In genomic region chr16:78882751-78883150, GRCh38 we compare ENCODE assay signal across 21 cellular contexts.
"Had no signal": no experiment of that assay in that cellular context is flagged by ENCODE, and none has a peak within 500 bp of the region (broad histone marks: within the 10 kb centered on the region; RNA-seq: fewer than 3 reads in every experiment).

No MANE protein-coding gene starts in this region.

- H3K4me3 ChIP-seq: coronary artery, lower lobe of right lung, prostate gland, right atrium auricular region, smooth muscle cell, stomach, thyroid gland had no signal

- DNase-seq: hypothalamus; left ventricle myocardium superior; lower lobe of right lung; naive thymus-derived CD8-positive, alpha-beta T cell; nephron progenitor cell; nucleus accumbens; stimulated activated CD4-positive, alpha-beta T cell treated with anti-CD3 and anti-CD28 coated beads, Interleukin-12 subunit alpha, Interleukin-12 subunit beta, amount 100 ng/mL, for 4 hours; stimulated activated CD4-positive, alpha-beta T cell treated with anti-CD3 and anti-CD28 coated beads, Interleukin-1b, Interleukin-23, amount 100 ng/mL, for 48 hours; stimulated activated CD4-positive, alpha-beta T cell treated with anti-CD3 and anti-CD28 coated beads, Interleukin-4, amount 100 ng/mL, for 1 hour; stimulated activated CD8-positive, alpha-beta memory T cell treated with anti-CD3 and anti-CD28 coated beads, Interleukin-4, amount 100 ng/mL, for 48 hours; stimulated activated naive CD4-positive, alpha-beta T cell treated with Interleukin-2 at 50 U/mL for 16 hours; stomach; thyroid gland; trophoblast cell had no signal

- H3K27ac ChIP-seq: coronary artery, lower lobe of right lung, prostate gland, right atrium auricular region, stomach, thyroid gland had no signal

- H3K9me3 ChIP-seq: lower lobe of right lung, prostate gland, right atrium auricular region, stomach, thyroid gland had no signal

- H3K27ac Mint-ChIP-seq: naive thymus-derived CD8-positive, alpha-beta T cell; nephron progenitor cell had no signal

- H3K27me3 ChIP-seq: right atrium auricular region, stomach, thyroid gland had no signal

- H3K9me3 Mint-ChIP-seq: nephron progenitor cell had no signal

- H3K4me1 ChIP-seq: lower lobe of right lung, prostate gland, right atrium auricular region, stomach, thyroid gland had no signal

- H3K36me3 ChIP-seq: lower lobe of right lung, prostate gland, right atrium auricular region, stomach, thyroid gland had no signal

- H3K4me1 Mint-ChIP-seq: naive thymus-derived CD8-positive, alpha-beta T cell had no signal

- H3K4me2 ChIP-seq: smooth muscle cell had no signal

- FAIRE-seq: frontal cortex, keratinocyte had no signal

- H3K4me3 Mint-ChIP-seq: naive thymus-derived CD8-positive, alpha-beta T cell; nephron progenitor cell had no signal

- H3K27me3 Mint-ChIP-seq: naive thymus-derived CD8-positive, alpha-beta T cell had no signal

- ATAC-seq: left ventricle myocardium superior; lower lobe of right lung; naive thymus-derived CD8-positive, alpha-beta T cell; sciatic nerve had no signal
